Comparison of ENCODE assay signal across 8 cellular contexts in the genomic region with DNA sequence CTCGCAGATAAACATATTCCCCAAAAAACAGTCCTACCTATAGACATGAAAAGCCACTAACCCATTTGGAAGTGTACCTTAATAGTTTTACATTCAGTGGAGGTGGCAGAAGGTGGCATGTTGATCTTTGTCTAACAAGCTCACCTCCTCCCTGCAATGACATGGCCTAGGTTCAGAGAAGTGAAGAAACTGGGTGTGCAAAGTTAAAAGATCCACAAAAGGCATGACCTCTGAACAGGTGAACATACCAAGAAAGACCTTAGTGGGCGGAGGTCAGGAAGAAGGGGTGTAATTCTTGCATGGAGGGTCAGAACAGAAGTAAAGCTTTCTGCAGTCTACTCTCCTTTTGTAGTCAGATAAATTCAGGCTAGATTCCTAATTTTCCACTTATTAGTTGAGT. TPM values are rescaled to one million over a fixed set of nuclear protein-coding genes. Genes with fewer than 3 reads are reported as not detected.
DNase-seq lines count a peak whose midpoint lies in the region; ATAC-seq, FAIRE-seq and TF ChIP-seq lines count a peak whose summit lies in the region.

No MANE protein-coding gene starts in this region.

- DNase-seq in AG09309 (ENCODE audit: low read depth): no peak
- DNase-seq in GM23338 (ENCODE audit: low spot score): no peak
- no peak for DNase-seq in activated naive CD8-positive, alpha-beta T cell treated with anti-CD3 and anti-CD28 coated beads, Interleukin-2, amount 50 U/mL, for 24 hours
- DNase-seq in HepG2 (ENCODE audit: low spot score): peak; percentile 13
- DNase-seq in upper lobe of left lung: no peak
- no peak for DNase-seq in stimulated activated CD4-positive, alpha-beta T cell treated with anti-CD3 and anti-CD28 coated beads, Interleukin-12 subunit alpha, Interleukin-12 subunit beta, amount 100 ng/mL, for 4 hours

- peaks cover 1% of the 10 kb centered on the region; the same call in 1 of the 2 replicates for H4K20me1 ChIP-seq in GM23338 (replicated peaks; ENCODE audit: insufficient read depth)
- no peaks in the 10 kb centered on the region for H4K20me1 ChIP-seq in HepG2 (ENCODE audit: insufficient read depth, low read length)

- TF ChIP-seq CTCF in AG09309 (IDR thresholded peaks at IDR 0.05; ENCODE audit: control insufficient read depth, insufficient read depth, low read depth, low read length, missing control alignments) (no peak), GM23338 (conservative IDR thresholded peaks at IDR 0.05; ENCODE audit: low read depth in 2 of 2) (no peak), HepG2 (CRISPR knock-in tag; IDR thresholded peaks at IDR 0.05) (no peak), upper lobe of left lung (IDR thresholded peaks at IDR 0.05) (no peak)

- H3K4me3 ChIP-seq in AG09309 (ENCODE audit: control insufficient read depth, low read depth, low read length) (peak overlapping the region; percentile 94), GM23338 (peak overlapping the region; percentile 94), HepG2 (replicated peaks in 1 of 3; ENCODE audit: insufficient read depth in 1 of 3, low read depth in 2 of 3, low read length in 3 of 3) (peak overlapping the region; percentile 71 to 92 (median 91)), upper lobe of left lung (peak overlapping the region; percentile 81 to 95 (median 86))

- H3K4me1 ChIP-seq in GM23338 (ENCODE audit: insufficient read depth) (peaks cover 4% of the 10 kb centered on the region; the same call in 1 of the 2 replicates), HepG2 (ENCODE audit: insufficient read depth, low read length) (peaks cover 19% of the 10 kb centered on the region), upper lobe of left lung (peaks cover 15 to 21% (median 18%) of the 10 kb centered on the region in 4 donors)

- ATAC-seq in GM23338 (no peak), HepG2 (peak; percentile 17), upper lobe of left lung (ENCODE audit: low FRiP score in 2 of 2) (no peak), GM18909 (IDR thresholded peaks at IDR 0.05; ENCODE audit: poor library complexity, unreplicated experiment) (no peak), HG03460 (IDR thresholded peaks at IDR 0.05; ENCODE audit: unreplicated experiment) (no peak)
- no peak for ATAC-seq in activated naive CD8-positive, alpha-beta T cell treated with anti-CD3 and anti-CD28 coated beads, Interleukin-2, amount 50 U/mL, for 24 hours

- peak overlapping the region; percentile 90 for H3K4me3 Mint-ChIP-seq in GM23338
- H3K4me3 Mint-ChIP-seq in activated naive CD8-positive, alpha-beta T cell treated with anti-CD3 and anti-CD28 coated beads, Interleukin-2, amount 50 U/mL, for 24 hours: peak overlapping the region; percentile 99

- H3K9ac ChIP-seq in HepG2 (ENCODE audit: insufficient read depth, low read depth, low read length): peak overlapping the region; percentile 97

- H3K4me2 ChIP-seq in GM23338 (peak overlapping the region; percentile 93), HepG2 (ENCODE audit: low read depth, low read length) (peak overlapping the region; percentile 89)

- peaks cover 4% of the 10 kb centered on the region for H3K27me3 Mint-ChIP-seq in GM23338 (ENCODE audit: insufficient read depth, low read depth, poor library complexity)
- H3K27me3 Mint-ChIP-seq in activated naive CD8-positive, alpha-beta T cell treated with anti-CD3 and anti-CD28 coated beads, Interleukin-2, amount 50 U/mL, for 24 hours: no peaks in the 10 kb centered on the region

- WGBS in HepG2 (ENCODE audit: low lambda C conversion rate): 13% methylated on average over 2 of the region's 2 CpGs
- 49 to 63% methylated on average over 2 of the region's 2 CpGs for whole genome bisulfite sequencing in upper lobe of left lung, 2 donors

- peaks cover 6% of the 10 kb centered on the region for H3K4me1 Mint-ChIP-seq in GM23338
- H3K4me1 Mint-ChIP-seq in activated naive CD8-positive, alpha-beta T cell treated with anti-CD3 and anti-CD28 coated beads, Interleukin-2, amount 50 U/mL, for 24 hours: peaks cover 36% of the 10 kb centered on the region

- no peak for TF ChIP-seq EP300 in HepG2 (IDR thresholded peaks at IDR 0.05; ENCODE audit: low read depth in 2 of 2, low read length in 2 of 2)
- TF ChIP-seq EP300 in HepG2 (CRISPR knock-in tag; IDR thresholded peaks at IDR 0.05; ENCODE audit: borderline replicate concordance): no peak
- no peak for TF ChIP-seq EP300 in upper lobe of left lung (IDR thresholded peaks at IDR 0.05)

- H3F3A ChIP-seq in GM23338 (replicated peaks; ENCODE audit: low read depth): no peaks in the 10 kb centered on the region

- no peak overlapping the region for H3K27ac ChIP-seq in GM23338 (ENCODE audit: low read depth)
- H3K27ac ChIP-seq in HepG2 (ENCODE audit: extremely low read length, insufficient read depth, low read length): peak overlapping the region; percentile 86
- H3K27ac ChIP-seq in upper lobe of left lung: peak overlapping the region in 2 of 4 donors; percentile 80 to 82

- TF ChIP-seq RAD21 in HepG2 (CRISPR knock-in tag; IDR thresholded peaks at IDR 0.05): no peak

- TF ChIP-seq POLR2A in HepG2 (IDR thresholded peaks at IDR 0.05; ENCODE audit: insufficient read depth in 1 of 2, low read depth in 2 of 2, low read length in 2 of 2): no peak
- TF ChIP-seq POLR2A in upper lobe of left lung (IDR thresholded peaks at IDR 0.05): no peak

- in situ Hi-C loops in HepG2 (cut with HindIII; ENCODE audit: extremely low pct_ligation_motif_present, low pct_unique_long_range_greater_than_20kb): no loop called here

- peak overlapping the region; percentile 100 for H3K27ac Mint-ChIP-seq in GM23338
- peak overlapping the region; percentile 98 for H3K27ac Mint-ChIP-seq in activated naive CD8-positive, alpha-beta T cell treated with anti-CD3 and anti-CD28 coated beads, Interleukin-2, amount 50 U/mL, for 24 hours

- POLR2A ChIA-PET in HepG2 (lab: Yijun Ruan, JAX): interaction anchor here (0.6 to 1.5 kb wide), 3 partner anchors 21 to 121 kb away, joined by 3 read pairs; no protein-coding TSS in a partner anchor

- H3K79me2 ChIP-seq in GM23338 (replicated peaks; ENCODE audit: insufficient read depth) (peaks cover 53% of the 10 kb centered on the region), HepG2 (ENCODE audit: insufficient read depth, low read length) (peaks cover 27% of the 10 kb centered on the region)

- peaks cover 24% of the 10 kb centered on the region for H3K27me3 ChIP-seq in GM23338 (ENCODE audit: insufficient read depth)
- peaks cover 0 to 6% of the 10 kb centered on the region in 2 experiments; a peak in 2 of 5 replicates for H3K27me3 ChIP-seq in HepG2 (ENCODE audit: control insufficient read depth in 1 of 2, insufficient read depth in 2 of 2, low read length in 2 of 2)
- H3K27me3 ChIP-seq in upper lobe of left lung: no peaks in the 10 kb centered on the region

- FAIRE-seq in HepG2 (lab: Jason Lieb, UNC): no peak

- H2AFZ ChIP-seq in GM23338: no peak overlapping the region
- peak overlapping the region; percentile 68 for H2AFZ ChIP-seq in HepG2 (ENCODE audit: low read length)

- CTCF ChIA-PET in HepG2 (lab: Yijun Ruan, JAX; ENCODE audit: low intra/inter-chr PET ratio, low total read pairs): no interaction called here

- H3K9me3 Mint-ChIP-seq in GM23338: no peaks in the 10 kb centered on the region
- H3K9me3 Mint-ChIP-seq in activated naive CD8-positive, alpha-beta T cell treated with anti-CD3 and anti-CD28 coated beads, Interleukin-2, amount 50 U/mL, for 24 hours: no peaks in the 10 kb centered on the region

- BruUV-seq in HepG2 (replicated peaks; lab: Mats Ljungman, UMichigan): no TSS peak

- H3K9me3 ChIP-seq in HepG2 (ENCODE audit: low read length): no peaks in the 10 kb centered on the region
- no peaks in the 10 kb centered on the region for H3K9me3 ChIP-seq in upper lobe of left lung

- H3K9me2 ChIP-seq in GM23338 (ENCODE audit: insufficient read depth): peaks cover 14% of the 10 kb centered on the region

- H3K36me3 Mint-ChIP-seq in GM23338 (ENCODE audit: low read depth): peaks cover 44% of the 10 kb centered on the region
- H3K36me3 Mint-ChIP-seq in activated naive CD8-positive, alpha-beta T cell treated with anti-CD3 and anti-CD28 coated beads, Interleukin-2, amount 50 U/mL, for 24 hours (ENCODE audit: low read depth): peaks cover 47% of the 10 kb centered on the region

- intact Hi-C loops in HepG2 (cut with micrococcal nuclease; ENCODE audit: unreplicated experiment): loop anchor here (5.0 kb wide), 1 partner anchor 120 kb away; the partner anchor contains the start of gene NUDT16

- H3K36me3 ChIP-seq in GM23338 (ENCODE audit: insufficient read depth) (peaks cover 24% of the 10 kb centered on the region), HepG2 (replicated peaks in 1 of 2; ENCODE audit: control insufficient read depth in 1 of 2, insufficient read depth in 2 of 2, low read length in 2 of 2) (peaks cover 3 to 31% of the 10 kb centered on the region in 2 experiments; a peak in 4 of 5 replicates), upper lobe of left lung (peaks cover 8 to 34% (median 18%) of the 10 kb centered on the region in 4 donors)

TF ChIP-seq in HepG2, 621 proteins besides CTCF, POLR2A, EP300 and RAD21 (continues in another document):
- no peak for TF ChIP-seq ZNF44 (CRISPR knock-in tag; IDR thresholded peaks at IDR 0.05)

RNA-seq across cellular contexts. Expression of gene MRPL3, which starts 0.8 kb away (rescaled TPM):
- 185 and 199 TPM in 2 replicates for total RNA-seq in GM23338 (2014; rRNA removed; shearing (Covaris generic))
- polyA plus RNA-seq in GM23338 (2016; fragmentation: Nextera tagmentation; extraction: Ambion mirVana) (159 and 161 TPM in 2 replicates), HepG2 (2011; rRNA removed) (79.7 and 114 TPM in 2 replicates)
- total RNA-seq in HepG2 (2016; rRNA removed; fragmentation: Illumina TruSeq; extraction: Trizol) (172 and 263 TPM in 2 replicates), upper lobe of left lung (10 to 100 TPM; 27.6 to 74.3 (median 46.0) TPM)
- total RNA-seq in HepG2 (2016; cell fraction: cytosol; rRNA removed; fragmentation: Illumina TruSeq; extraction: Trizol; ENCODE audit: low read depth): 40.9 and 41.5 TPM in 2 replicates
- total RNA-seq in HepG2 (2016; cell fraction: insoluble cytoplasmic fraction; rRNA removed; fragmentation: Illumina TruSeq; extraction: Trizol): 168 and 279 TPM in 2 replicates
- total RNA-seq in HepG2 (2016; cell fraction: membrane; rRNA removed; fragmentation: Illumina TruSeq; extraction: Trizol): 76.2 and 78.8 TPM in 2 replicates
- total RNA-seq in HepG2 (2016; cell fraction: nucleus; rRNA removed; fragmentation: Illumina TruSeq; extraction: Trizol): 92.2 and 97.3 TPM in 2 replicates
- 54.9 and 80.4 TPM in 2 replicates for polyA plus RNA-seq in HepG2 (2011; cell fraction: cytosol; rRNA removed)
- 23.9 and 30.0 TPM in 2 replicates for polyA plus RNA-seq in HepG2 (2011; cell fraction: nucleus; rRNA removed)
- 64.3 and 84.1 TPM in 2 replicates for polyA plus RNA-seq in HepG2 (2012)
- 35.6 and 39.9 TPM in 2 replicates for polyA plus RNA-seq in HepG2 (2016; cell fraction: cytosol; fragmentation: Illumina TruSeq; extraction: Trizol; ENCODE audit: low read depth)
- 291 and 306 TPM in 2 replicates for polyA plus RNA-seq in HepG2 (2016; cell fraction: insoluble cytoplasmic fraction; fragmentation: Illumina TruSeq; extraction: Trizol; ENCODE audit: low read depth)
- 65.0 and 74.0 TPM in 2 replicates for polyA plus RNA-seq in HepG2 (2016; cell fraction: membrane; fragmentation: Illumina TruSeq; extraction: Trizol; ENCODE audit: low read depth)
- 95.6 and 101 TPM in 2 replicates for polyA plus RNA-seq in HepG2 (2016; cell fraction: nucleus; fragmentation: Illumina TruSeq; extraction: Trizol; ENCODE audit: insufficient read depth, low read depth)
- 86.3 and 206 TPM in 2 replicates for polyA minus RNA-seq in HepG2 (2011; rRNA and poly(A)+ RNA removed; ENCODE audit: low replicate concordance)
- polyA minus RNA-seq in HepG2 (2011; cell fraction: cytosol; rRNA and poly(A)+ RNA removed): 40.4 and 45.5 TPM in 2 replicates
- 115 and 131 TPM in 2 replicates for polyA minus RNA-seq in HepG2 (2011; cell fraction: nucleus; rRNA and poly(A)+ RNA removed)
